13 cellular contexts compared by ENCODE assay signal in genomic region chr6:112690497-112691202, GRCh38.
DNase-seq lines count a peak whose midpoint lies in the region; ATAC-seq and TF ChIP-seq lines count a peak whose summit lies in the region.
"Had no signal": no experiment of that assay in that cellular context is flagged by ENCODE, and none has a peak within 500 bp of the region (broad histone marks: within the 10 kb centered on the region; RNA-seq: fewer than 3 reads in every experiment).

No MANE protein-coding gene starts in this region.

- peaks cover 50% of the 10 kb centered on the region for H3K4me1 Mint-ChIP-seq in nephron progenitor cell

- no peak for TF ChIP-seq CTCF in choroid plexus epithelial cell (conservative IDR thresholded peaks at IDR 0.05; ENCODE audit: low read depth, low read length)
- TF ChIP-seq CTCF in nephron progenitor cell (IDR thresholded peaks at IDR 0.05) = no peak

- H3K27ac Mint-ChIP-seq in nephron progenitor cell = peak overlapping the region; percentile 91

- no peaks in the 10 kb centered on the region for H3K27me3 Mint-ChIP-seq in nephron progenitor cell (ENCODE audit: low read depth, poor library complexity)

- no peak overlapping the region for H3K4me3 ChIP-seq in choroid plexus epithelial cell (ENCODE audit: low read depth, low read length)
- H3K4me3 ChIP-seq: heart left ventricle had no signal

- DNase-seq in GM03348 (ENCODE audit: low spot score) = peak; percentile 27
- peak; percentile 37 to 69 for DNase-seq in NCI-H524 (lab: John Stamatoyannopoulos, UW)
- DNase-seq in choroid plexus epithelial cell (ENCODE audit: low read depth) = peak; percentile 25
- no peak for DNase-seq in nephron progenitor cell
- DNase-seq in stimulated activated naive CD8-positive, alpha-beta T cell treated with anti-CD3 and anti-CD28 coated beads, Interleukin-15, Interleukin-2, amounts not matched to agents 100 U/mL and 50 U/mL, for 24 hours = no peak
- no peak for DNase-seq in SW480 (ENCODE audit: low spot score)
- no peak for DNase-seq in NK-92 (lab: John Stamatoyannopoulos, UW; ENCODE audit: unreplicated experiment)
- DNase-seq: activated T-cell treated with anti-CD3 and anti-CD28 coated beads, Interleukin-2, amount 50 U/mL, for 1 hour; central memory CD4-positive, alpha-beta T cell; GF-D8; heart left ventricle had no signal

- peaks cover 12% of the 10 kb centered on the region for H3K36me3 Mint-ChIP-seq in nephron progenitor cell (ENCODE audit: low read depth)

- ATAC-seq in GM18907 (IDR thresholded peaks at IDR 0.05; ENCODE audit: unreplicated experiment) = no peak
- ATAC-seq in stimulated activated naive CD8-positive, alpha-beta T cell treated with anti-CD3 and anti-CD28 coated beads, Interleukin-15, Interleukin-2, amounts not matched to agents 100 U/mL and 50 U/mL, for 24 hours = no peak
- ATAC-seq: HepG2 had no signal

- H3K9me3 Mint-ChIP-seq in nephron progenitor cell = peaks cover 15% of the 10 kb centered on the region

- H3K4me3 Mint-ChIP-seq in nephron progenitor cell = no peak overlapping the region

Comparison
In these comparisons a context has a peak if more than half of its experiments do, and no peak if none do; other contexts are left out.
1. DNase-seq: peak in GM03348 (single experiment), NCI-H524 (2 of 2) and choroid plexus epithelial cell (single experiment); none in nephron progenitor cell (single experiment), stimulated activated naive CD8-positive, alpha-beta T cell treated with anti-CD3 and anti-CD28 coated beads, Interleukin-15, Interleukin-2, amounts not matched to agents 100 U/mL and 50 U/mL, for 24 hours (single experiment), SW480 (single experiment) and NK-92 (single experiment).